17 cellular contexts compared by ENCODE assay signal in genomic region chr4:15355464-15355863, GRCh38.
"Had no signal": no experiment of that assay in that cellular context is flagged by ENCODE, and none has a peak within 500 bp of the region (broad histone marks: within the 10 kb centered on the region; RNA-seq: fewer than 3 reads in every experiment).

No MANE protein-coding gene starts in this region.

- H3K36me3 Mint-ChIP-seq: stimulated activated memory B cell treated with anti-CD40 and anti-IgM and Interleukin-4, amounts not matched to agents 10 μg/mL and 1 μg/mL and 100 μg/mL, for 72 hours had no signal

- H3K27ac ChIP-seq: left lung, pancreas, skin epidermis, testis, upper lobe of left lung had no signal

- H3K4me1 ChIP-seq: left lung, pancreas, testis, upper lobe of left lung had no signal

- H3K4me3 ChIP-seq: left lung, pancreas, skin epidermis, spleen, testis, tibial artery, upper lobe of left lung had no signal

- ATAC-seq: effector memory CD8-positive, alpha-beta T cell; left lung; naive thymus-derived CD8-positive, alpha-beta T cell; pancreas; stimulated activated naive CD8-positive, alpha-beta T cell treated with anti-CD3 and anti-CD28 coated beads, Interleukin-15, Interleukin-2, amounts not matched to agents 100 U/mL and 50 U/mL, for 24 hours had no signal

- H3K9me3 Mint-ChIP-seq: effector memory CD8-positive, alpha-beta T cell; stimulated activated memory B cell treated with anti-CD40 and anti-IgM and Interleukin-4, amounts not matched to agents 10 μg/mL and 1 μg/mL and 100 μg/mL, for 72 hours had no signal

- H3K27ac Mint-ChIP-seq: effector memory CD8-positive, alpha-beta T cell; naive thymus-derived CD8-positive, alpha-beta T cell; stimulated activated memory B cell treated with anti-CD40 and anti-IgM and Interleukin-4, amounts not matched to agents 10 μg/mL and 1 μg/mL and 100 μg/mL, for 72 hours had no signal

- H3K27me3 ChIP-seq: left lung, pancreas, spleen, testis, tibial artery, upper lobe of left lung had no signal

- H3K4me1 Mint-ChIP-seq: stimulated activated memory B cell treated with anti-CD40 and anti-IgM and Interleukin-4, amounts not matched to agents 10 μg/mL and 1 μg/mL and 100 μg/mL, for 72 hours had no signal

- H3K27me3 Mint-ChIP-seq: stimulated activated memory B cell treated with anti-CD40 and anti-IgM and Interleukin-4, amounts not matched to agents 10 μg/mL and 1 μg/mL and 100 μg/mL, for 72 hours had no signal

- H3K9me3 ChIP-seq: left lung, pancreas, spleen, testis, tibial artery, upper lobe of left lung had no signal

- H3K4me3 Mint-ChIP-seq: effector memory CD8-positive, alpha-beta T cell; naive thymus-derived CD8-positive, alpha-beta T cell; stimulated activated memory B cell treated with anti-CD40 and anti-IgM and Interleukin-4, amounts not matched to agents 10 μg/mL and 1 μg/mL and 100 μg/mL, for 72 hours had no signal

- DNase-seq: cortex of kidney; effector memory CD8-positive, alpha-beta T cell; kidney; left lung; naive thymus-derived CD8-positive, alpha-beta T cell; occipital lobe; pancreas; retina; spleen; stimulated activated CD4-positive, alpha-beta T cell treated with anti-CD3 and anti-CD28 coated beads, Interleukin-4, amount 100 ng/mL, for 4 hours; stimulated activated naive CD8-positive, alpha-beta T cell treated with anti-CD3 and anti-CD28 coated beads, Interleukin-15, Interleukin-2, amounts not matched to agents 100 U/mL and 50 U/mL, for 24 hours; substantia nigra; testis; upper lobe of left lung had no signal

- H3K36me3 ChIP-seq: left lung, pancreas, spleen, tibial artery, upper lobe of left lung had no signal
